Comparison of ENCODE assay signal across 11 cellular contexts in genomic region chr21:39033878-39034589, GRCh38.
DNase-seq lines count a peak whose midpoint lies in the region; ATAC-seq, FAIRE-seq and TF ChIP-seq lines count a peak whose summit lies in the region.
"Had no signal": no experiment of that assay in that cellular context is flagged by ENCODE, and none has a peak within 500 bp of the region (broad histone marks: within the 10 kb centered on the region; RNA-seq: fewer than 3 reads in every experiment).

No MANE protein-coding gene starts in this region.

- H3K27ac Mint-ChIP-seq in nephron progenitor cell = peak overlapping the region; percentile 96
- H3K27ac Mint-ChIP-seq in activated CD4-positive, alpha-beta memory T cell treated with anti-CD3 and anti-CD28 coated beads for 36 hours = no peak overlapping the region

- H3K27me3 Mint-ChIP-seq in nephron progenitor cell (ENCODE audit: low read depth, poor library complexity) = peaks cover 11% of the 10 kb centered on the region
- peaks cover 17% of the 10 kb centered on the region for H3K27me3 Mint-ChIP-seq in activated CD4-positive, alpha-beta memory T cell treated with anti-CD3 and anti-CD28 coated beads for 36 hours

- ATAC-seq in HG02678 (IDR thresholded peaks at IDR 0.05; ENCODE audit: unreplicated experiment) = no peak
- ATAC-seq in GM18519 (IDR thresholded peaks at IDR 0.05; ENCODE audit: low FRiP score, unreplicated experiment) = no peak
- ATAC-seq: activated CD4-positive, CD25-positive, alpha-beta regulatory T cell treated with anti-CD3 and anti-CD28 coated beads, Interleukin-2, amount 50 U/mL, for 24 hours; Panc1 had no signal

- no peaks in the 10 kb centered on the region for H3K9me3 Mint-ChIP-seq in nephron progenitor cell
- H3K9me3 Mint-ChIP-seq in activated CD4-positive, alpha-beta memory T cell treated with anti-CD3 and anti-CD28 coated beads for 36 hours = no peaks in the 10 kb centered on the region

- CTCF ChIA-PET in activated CD4-positive, alpha-beta memory T cell treated with anti-CD3 and anti-CD28 coated beads for 36 hours (lab: Charles Lee) = interaction anchor here (1.0 kb wide), 1 partner anchor 9 kb away, joined by 5 read pairs; no protein-coding TSS in a partner anchor

- H3K4me3 ChIP-seq in fibroblast of the aortic adventitia (ENCODE audit: low read depth, low read length) = no peak overlapping the region

- TF ChIP-seq CTCF in fibroblast of the aortic adventitia (IDR thresholded peaks at IDR 0.05; ENCODE audit: insufficient read depth, low read length) (no peak), nephron progenitor cell (IDR thresholded peaks at IDR 0.05) (no peak)

- peak overlapping the region; percentile 27 for H3K4me3 Mint-ChIP-seq in nephron progenitor cell
- no peak overlapping the region for H3K4me3 Mint-ChIP-seq in activated CD4-positive, alpha-beta memory T cell treated with anti-CD3 and anti-CD28 coated beads for 36 hours

- peaks cover 66% of the 10 kb centered on the region for H3K4me1 Mint-ChIP-seq in nephron progenitor cell
- no peaks in the 10 kb centered on the region for H3K4me1 Mint-ChIP-seq in activated CD4-positive, alpha-beta memory T cell treated with anti-CD3 and anti-CD28 coated beads for 36 hours (ENCODE audit: low read depth)

- POLR2A ChIA-PET in activated CD4-positive, alpha-beta memory T cell treated with anti-CD3 and anti-CD28 coated beads for 36 hours (lab: Charles Lee) = no interaction called here

- FAIRE-seq in RCC 7860 (lab: Jason Lieb, UNC) = no peak

- DNase-seq in Caki2 (ENCODE audit: low read depth) (peak; percentile 33), RPMI8226 (peak; percentile 51), fibroblast of the aortic adventitia (ENCODE audit: low read depth) (peak; percentile 28), nephron progenitor cell (no peak), RCC 7860 (ENCODE audit: low spot score) (no peak)
- DNase-seq in activated CD4-positive, alpha-beta memory T cell treated with anti-CD3 and anti-CD28 coated beads for 36 hours = no peak
- DNase-seq: glutamatergic neuron had no signal

- H3K36me3 Mint-ChIP-seq in nephron progenitor cell (ENCODE audit: low read depth) = no peaks in the 10 kb centered on the region
- no peaks in the 10 kb centered on the region for H3K36me3 Mint-ChIP-seq in activated CD4-positive, alpha-beta memory T cell treated with anti-CD3 and anti-CD28 coated beads for 36 hours

- in situ Hi-C loops in Caki2 (cut with HindIII; ENCODE audit: low pct_unique_long_range_greater_than_20kb, low sequenced_read_pairs) = no loop called here

- intact Hi-C loops in activated CD4-positive, alpha-beta memory T cell treated with anti-CD3 and anti-CD28 coated beads for 36 hours (cut with micrococcal nuclease) = no loop called here

Comparison
In these comparisons a context has a peak if more than half of its experiments do, and no peak if none do; other contexts are left out.
1. DNase-seq: peak in Caki2 (single experiment), RPMI8226 (single experiment) and fibroblast of the aortic adventitia (single experiment); none in nephron progenitor cell (single experiment), RCC 7860 (single experiment) and activated CD4-positive, alpha-beta memory T cell treated with anti-CD3 and anti-CD28 coated beads for 36 hours (single experiment).